8 cellular contexts compared by ENCODE assay signal in the genomic region with DNA sequence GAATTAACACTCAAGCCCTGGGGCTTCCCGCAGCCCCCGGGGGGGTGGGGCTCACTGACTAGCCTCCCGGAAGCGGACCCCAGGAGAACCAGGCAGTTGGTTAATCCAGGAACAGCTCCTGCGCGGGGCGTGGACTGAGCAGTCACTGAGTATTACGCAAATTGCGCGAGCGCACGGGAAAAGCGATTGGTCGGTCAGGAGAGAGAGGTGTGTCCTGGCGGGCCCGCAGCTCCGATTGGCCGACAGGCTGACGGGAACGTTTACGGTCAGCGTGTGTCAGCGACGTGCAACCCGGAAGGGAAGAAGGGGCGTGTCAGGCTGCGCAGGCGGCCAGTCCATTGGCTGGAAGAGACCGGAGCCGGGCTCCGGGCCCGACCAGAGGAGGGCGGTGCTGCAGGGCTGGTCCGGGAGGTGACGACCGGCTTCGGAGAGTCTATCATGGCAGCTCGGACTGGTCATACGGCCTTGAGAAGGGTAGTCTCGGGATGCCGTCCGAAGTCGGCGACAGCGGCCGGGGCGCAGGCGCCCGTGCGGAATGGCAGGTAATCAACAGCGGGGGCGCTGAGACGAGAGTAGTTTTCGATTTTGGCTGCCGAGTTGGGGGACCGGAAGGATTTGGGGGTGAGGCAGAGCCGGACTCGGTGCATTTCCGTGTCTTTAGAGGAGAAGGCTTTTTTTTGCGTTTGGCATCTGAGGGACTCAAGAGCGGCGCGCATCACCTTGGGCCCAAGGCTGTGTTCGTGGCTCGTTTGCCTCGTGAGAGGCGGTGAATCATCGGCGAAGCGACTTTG. TPM values are rescaled to one million over a fixed set of nuclear protein-coding genes. Genes with fewer than 3 reads are reported as not detected.
DNase-seq lines count a peak whose midpoint lies in the region; ATAC-seq and TF ChIP-seq lines count a peak whose summit lies in the region.

A gene (plus strand): TSS at position 430 of the 791 bp plus-strand sequence. CDS start 9 bp downstream, at position 439.

- CTCF ChIA-PET in AG04450 (lab: Charles Lee), result interaction anchor here (0.5 to 1.0 kb wide), 5 partner anchors 11 to 1851 kb away, joined by 3 to 7 read pairs (median 3); a partner anchor contains a TSS
- CTCF ChIA-PET in mammary epithelial cell (lab: Charles Lee; ENCODE audit: low non-redundant PET), result interaction anchor here (0.6 to 0.7 kb wide), 2 partner anchors 16 to 18 kb away, joined by 4 to 7 read pairs; a partner anchor contains a TSS

- dilution Hi-C loops in mammary epithelial cell (cut with HindIII; ENCODE audit: low sequenced_read_pairs), result no loop called here

- POLR2A ChIA-PET in AG04450 (lab: Yijun Ruan, JAX), result interaction anchor here (0.6 to 3.2 kb wide), 22 partner anchors 10 to 852 kb away, joined by 3 to 49 read pairs (median 5); a partner anchor contains a TSS

- peak within 1 kb of the TSS; percentile 100 for H3K27ac ChIP-seq in AG04450 (ENCODE audit: low read depth, low read length)
- peak within 1 kb of the TSS; percentile 81 for H3K27ac ChIP-seq in WERI-Rb-1
- peak within 1 kb of the TSS; percentile 98 for H3K27ac ChIP-seq in mammary epithelial cell (ENCODE audit: insufficient read depth, low read depth, low read length)
- peak within 1 kb of the TSS; percentile 1 for H3K27ac ChIP-seq in iPS-20b (ENCODE audit: low read length)
- H3K27ac ChIP-seq in skin epidermis, result peak within 1 kb of the TSS; percentile 94 to 100 (median 99)

- H3K36me3 ChIP-seq in WERI-Rb-1, result no peaks in the 10 kb centered on the region; the same call in 1 of the 2 replicates
- H3K36me3 ChIP-seq in mammary epithelial cell (ENCODE audit: insufficient read depth, low read length), result no peaks in the 10 kb centered on the region
- no peaks in the 10 kb centered on the region for H3K36me3 ChIP-seq in iPS-20b (ENCODE audit: insufficient read depth, low read depth, low read length)

- peak within 1 kb of the TSS; percentile 96 for H3K4me2 ChIP-seq in mammary epithelial cell (ENCODE audit: insufficient read depth, low read depth, low read length)

- H3K4me3 ChIP-seq in AG04450 (ENCODE audit: low read depth, low read length), result peak within 1 kb of the TSS; percentile 98
- peak within 1 kb of the TSS; percentile 66 for H3K4me3 ChIP-seq in WERI-Rb-1 (ENCODE audit: low read depth, low read length)
- H3K4me3 ChIP-seq in mammary epithelial cell (replicated peaks in 1 of 3; ENCODE audit: insufficient read depth in 1 of 3, low read depth in 2 of 3, low read length in 3 of 3), result peak within 1 kb of the TSS; percentile 80 to 100 (median 84)
- H3K4me3 ChIP-seq in iPS-20b (ENCODE audit: low read length), result peak within 1 kb of the TSS; percentile 82
- peak within 1 kb of the TSS; percentile 62 to 94 (median 78) for H3K4me3 ChIP-seq in skin epidermis

- H3K4me1 ChIP-seq in mammary epithelial cell (ENCODE audit: insufficient read depth, low read length) (peaks cover 13% of the 10 kb centered on the region), iPS-20b (ENCODE audit: insufficient read depth, low read length) (peaks cover 8% of the 10 kb centered on the region)

- DNase-seq in AG04450 (ENCODE audit: low read depth, low spot score) (peak; percentile 100), NCI-H2227 (lab: John Stamatoyannopoulos, UW; ENCODE audit: unreplicated experiment) (peak; percentile 100), WERI-Rb-1 (peak; percentile 99), mammary epithelial cell (peak; percentile 99)

- 2% methylated on average over 32 of the region's 70 CpGs for whole genome bisulfite sequencing in mammary epithelial cell (ENCODE audit: low coverage, missing lambda C conversion rate)

- peaks cover 45% of the 10 kb centered on the region for H3K79me2 ChIP-seq in mammary epithelial cell (ENCODE audit: insufficient read depth, low read length)

- H3K9me3 ChIP-seq in AG04450 (ENCODE audit: control insufficient read depth, insufficient read depth, low read length) (peaks cover 4% of the 10 kb centered on the region; the same call in 1 of the 2 replicates), WERI-Rb-1 (ENCODE audit: severe bottlenecking) (no peaks in the 10 kb centered on the region), mammary epithelial cell (replicated peaks; ENCODE audit: insufficient read depth, low read length) (no peaks in the 10 kb centered on the region), iPS-20b (ENCODE audit: insufficient read depth, low read depth, low read length) (no peaks in the 10 kb centered on the region)

- H3K9ac ChIP-seq in mammary epithelial cell (ENCODE audit: insufficient read depth, low read length), result peak within 1 kb of the TSS; percentile 99
- peak within 1 kb of the TSS; percentile 83 for H3K9ac ChIP-seq in iPS-20b (ENCODE audit: low read depth, low read length)

- peak within 1 kb of the TSS; percentile 89 for H2AFZ ChIP-seq in mammary epithelial cell (ENCODE audit: low read depth, low read length)

- no peaks in the 10 kb centered on the region for H4K20me1 ChIP-seq in mammary epithelial cell (ENCODE audit: insufficient read depth, low read length)

- BruUV-seq in mammary epithelial cell (replicated peaks; lab: Mats Ljungman, UMichigan), result TSS peak; percentile 84

- in situ Hi-C loops in mammary epithelial cell (cut with MboI; ENCODE audit: low sequenced_read_pairs in 2 of 2), result no loop called here

- TF ChIP-seq CTCF in AG04450 (IDR thresholded peaks at IDR 0.05; ENCODE audit: low read depth, low read length) (peak; percentile 29), WERI-Rb-1 (IDR thresholded peaks at IDR 0.05; ENCODE audit: low read depth, low read length) (peak; percentile 37; the same call in 1 of the 2 replicates), mammary epithelial cell (conservative IDR thresholded peaks at IDR 0.05 in 1 of 2, IDR thresholded peaks at IDR 0.05 in 1 of 2; ENCODE audit: extremely low read depth in 1 of 2, insufficient read depth in 1 of 2, low read depth in 1 of 2, low read length in 2 of 2) (peak in 1 of 2 donors; percentile 37)

- H3K27me3 ChIP-seq in AG04450 (ENCODE audit: control insufficient read depth, insufficient read depth, low read length) (no peaks in the 10 kb centered on the region), WERI-Rb-1 (ENCODE audit: insufficient read depth, low read depth, severe bottlenecking) (no peaks in the 10 kb centered on the region), mammary epithelial cell (ENCODE audit: insufficient read depth, low read length) (no peaks in the 10 kb centered on the region), iPS-20b (ENCODE audit: insufficient read depth, low read length) (no peaks in the 10 kb centered on the region)

- ATAC-seq in GM18873 (IDR thresholded peaks at IDR 0.05; ENCODE audit: low FRiP score, unreplicated experiment), result peak; percentile 97
- peak; percentile 94 for ATAC-seq in HG03139 (IDR thresholded peaks at IDR 0.05; ENCODE audit: unreplicated experiment)

- intact Hi-C loops in mammary epithelial cell (cut with micrococcal nuclease), result loop anchor here (1.0 to 2.0 kb wide), 4 partner anchors 18 to 162 kb away; a partner anchor contains a TSS

RNA-seq across cellular contexts. Expression of the gene that starts here (rescaled TPM):
- polyA plus RNA-seq in AG04450 (2011; rRNA removed), result 5.8 and 8.8 TPM in 2 replicates
- 6.4 and 8.8 TPM in 2 replicates for polyA minus RNA-seq in AG04450 (2011; rRNA and poly(A)+ RNA removed)
- 10 to 100 TPM; 23.9 to 40.0 TPM for total RNA-seq in mammary epithelial cell
- polyA plus RNA-seq in mammary epithelial cell, result 2.7 TPM
- polyA minus RNA-seq in mammary epithelial cell, result 34.8 TPM

Comparison
In these comparisons a context has a peak if more than half of its experiments do, and no peak if none do; other contexts are left out.
1. Peak in every context shown above with its lines: DNase-seq, ATAC-seq, H3K4me3 ChIP-seq and H3K27ac ChIP-seq.
2. H3K27ac ChIP-seq: peak in every context shown above with its lines; median percentile 100 in AG04450; 99 in skin epidermis; 98 in mammary epithelial cell; 81 in WERI-Rb-1; 1 in iPS-20b.